28 cellular contexts compared by ENCODE assay signal in genomic region chr2:15618449-15618855, GRCh38.
"Had no signal": no experiment of that assay in that cellular context is flagged by ENCODE, and none has a peak within 500 bp of the region (broad histone marks: within the 10 kb centered on the region; RNA-seq: fewer than 3 reads in every experiment).

No MANE protein-coding gene starts in this region.

- ATAC-seq: activated CD4-positive, alpha-beta T cell treated with anti-CD3 and anti-CD28 coated beads for 36 hours; activated CD8-positive, alpha-beta memory T cell treated with anti-CD3 and anti-CD28 coated beads, Interleukin-2, amount 10 ng/mL, durations not matched to agents 7 days and 5 days; activated CD8-positive, alpha-beta T cell treated with anti-CD3 and anti-CD28 coated beads, Interleukin-2, amount 10 ng/mL, durations not matched to agents 7 days and 5 days; activated naive CD8-positive, alpha-beta T cell treated with anti-CD3 and anti-CD28 coated beads, Interleukin-2, amount 50 U/mL, for 24 hours; body of pancreas had no signal

- H3K4me3 Mint-ChIP-seq: activated CD4-positive, alpha-beta memory T cell treated with anti-CD3 and anti-CD28 coated beads for 36 hours; activated CD4-positive, alpha-beta T cell treated with anti-CD3 and anti-CD28 coated beads for 36 hours; activated CD4-positive, alpha-beta T cell treated with anti-CD3 and anti-CD28 coated beads, Interleukin-2, amount 10 ng/mL, durations not matched to agents 24 days and 14 days; activated CD8-positive, alpha-beta memory T cell treated with anti-CD3 and anti-CD28 coated beads, Interleukin-2, amount 10 ng/mL, durations not matched to agents 7 days and 5 days; activated CD8-positive, alpha-beta T cell treated with anti-CD3 and anti-CD28 coated beads, Interleukin-2, amount 10 ng/mL, durations not matched to agents 7 days and 5 days; activated naive CD4-positive, alpha-beta T cell treated with anti-CD3 and anti-CD28 coated beads for 36 hours; activated naive CD4-positive, alpha-beta T cell treated with anti-CD3 and anti-CD28 coated beads, Interleukin-2, amount 50 U/mL, for 24 hours; activated naive CD8-positive, alpha-beta T cell treated with anti-CD3 and anti-CD28 coated beads for 36 hours; activated naive CD8-positive, alpha-beta T cell treated with anti-CD3 and anti-CD28 coated beads, Interleukin-2, amount 50 U/mL, for 24 hours; activated T-helper 1 cell treated with anti-CD3 and anti-CD28 coated beads, Interleukin-12 subunit alpha, Interleukin-12 subunit beta, Interleukin-2, Interleukin-4 antibody, amounts not matched to agents 30 ng/mL and 10 ng/mL and 1 ng/mL, durations not matched to agents 14 hours and 24 hours and 36 hours; endodermal cell had no signal

- H3K4me3 ChIP-seq: adrenal gland, body of pancreas, colonic mucosa had no signal

- H3K4me1 ChIP-seq: colonic mucosa had no signal

- H3K9me3 Mint-ChIP-seq: activated CD4-positive, alpha-beta memory T cell treated with anti-CD3 and anti-CD28 coated beads for 36 hours; activated naive CD4-positive, alpha-beta T cell treated with anti-CD3 and anti-CD28 coated beads, Interleukin-2, amount 50 U/mL, for 24 hours; activated naive CD8-positive, alpha-beta T cell treated with anti-CD3 and anti-CD28 coated beads for 36 hours had no signal

- H3K27ac ChIP-seq: adrenal gland, body of pancreas, colonic mucosa had no signal

- H3K27me3 ChIP-seq: adrenal gland, body of pancreas, colonic mucosa had no signal

- H3K27me3 Mint-ChIP-seq: activated CD4-positive, alpha-beta memory T cell treated with anti-CD3 and anti-CD28 coated beads for 36 hours; activated CD4-positive, alpha-beta T cell treated with anti-CD3 and anti-CD28 coated beads for 36 hours; activated CD4-positive, alpha-beta T cell treated with anti-CD3 and anti-CD28 coated beads, Interleukin-2, amount 10 ng/mL, durations not matched to agents 24 days and 14 days; activated CD8-positive, alpha-beta memory T cell treated with anti-CD3 and anti-CD28 coated beads, Interleukin-2, amount 10 ng/mL, durations not matched to agents 7 days and 5 days; activated naive CD4-positive, alpha-beta T cell treated with anti-CD3 and anti-CD28 coated beads, Interleukin-2, amount 50 U/mL, for 24 hours; activated naive CD8-positive, alpha-beta T cell treated with anti-CD3 and anti-CD28 coated beads for 36 hours; activated naive CD8-positive, alpha-beta T cell treated with anti-CD3 and anti-CD28 coated beads, Interleukin-2, amount 50 U/mL, for 24 hours had no signal

- DNase-seq: activated CD4-positive, alpha-beta memory T cell treated with anti-CD3 and anti-CD28 coated beads for 36 hours; activated CD4-positive, alpha-beta T cell treated with anti-CD3 and anti-CD28 coated beads for 36 hours; activated CD4-positive, alpha-beta T cell treated with anti-CD3 and anti-CD28 coated beads, Interleukin-2, amount 10 ng/mL, durations not matched to agents 24 days and 14 days; activated CD4-positive, CD25-positive, alpha-beta regulatory T cell; activated CD4-positive, CD25-positive, alpha-beta regulatory T cell treated with anti-CD3 and anti-CD28 coated beads, Interleukin-2, amount 50 U/mL, for 72 hours; activated CD8-positive, alpha-beta memory T cell treated with anti-CD3 and anti-CD28 coated beads, Interleukin-2, amount 10 ng/mL, durations not matched to agents 7 days and 5 days; activated CD8-positive, alpha-beta memory T cell treated with anti-CD3 and anti-CD28 coated beads, Interleukin-2, amount 50 U/mL, for 4 hours; activated CD8-positive, alpha-beta T cell treated with anti-CD3 and anti-CD28 coated beads, Interleukin-2, amount 10 ng/mL, durations not matched to agents 7 days and 5 days; activated effector memory CD4-positive, alpha-beta T cell treated with anti-CD3 and anti-CD28 coated beads, Interleukin-2, amount 50 U/mL, for 16 hours; activated naive CD4-positive, alpha-beta T cell treated with anti-CD3 and anti-CD28 coated beads for 36 hours; activated naive CD8-positive, alpha-beta T cell treated with anti-CD3 and anti-CD28 coated beads for 36 hours; activated naive CD8-positive, alpha-beta T cell treated with anti-CD3 and anti-CD28 coated beads, Interleukin-2, amount 50 U/mL, for 24 hours; activated T-cell treated with anti-CD3 and anti-CD28 coated beads, Interleukin-2, amount 50 U/mL, for 1 hour; activated T-cell treated with anti-CD3 and anti-CD28 coated beads, Interleukin-2, amount 50 U/mL, for 48 hours; adrenal gland; amygdala; aorta; body of pancreas; central memory CD4-positive, alpha-beta T cell; cerebellar nuclear complex; colonic mucosa; effector CD8-positive, alpha-beta T cell; endodermal cell; foreskin fibroblast; T-helper 2 cell had no signal

- H3K27ac Mint-ChIP-seq: activated CD4-positive, alpha-beta memory T cell treated with anti-CD3 and anti-CD28 coated beads for 36 hours; activated CD4-positive, alpha-beta T cell treated with anti-CD3 and anti-CD28 coated beads for 36 hours; activated CD4-positive, alpha-beta T cell treated with anti-CD3 and anti-CD28 coated beads, Interleukin-2, amount 10 ng/mL, durations not matched to agents 24 days and 14 days; activated CD8-positive, alpha-beta memory T cell treated with anti-CD3 and anti-CD28 coated beads, Interleukin-2, amount 10 ng/mL, durations not matched to agents 7 days and 5 days; activated CD8-positive, alpha-beta T cell treated with anti-CD3 and anti-CD28 coated beads, Interleukin-2, amount 10 ng/mL, durations not matched to agents 7 days and 5 days; activated naive CD4-positive, alpha-beta T cell treated with anti-CD3 and anti-CD28 coated beads for 36 hours; activated naive CD4-positive, alpha-beta T cell treated with anti-CD3 and anti-CD28 coated beads, Interleukin-2, amount 50 U/mL, for 24 hours; activated naive CD8-positive, alpha-beta T cell treated with anti-CD3 and anti-CD28 coated beads for 36 hours; activated naive CD8-positive, alpha-beta T cell treated with anti-CD3 and anti-CD28 coated beads, Interleukin-2, amount 50 U/mL, for 24 hours; activated T-helper 1 cell treated with anti-CD3 and anti-CD28 coated beads, Interleukin-12 subunit alpha, Interleukin-12 subunit beta, Interleukin-2, Interleukin-4 antibody, amounts not matched to agents 30 ng/mL and 10 ng/mL and 1 ng/mL, durations not matched to agents 14 hours and 24 hours and 36 hours; activated T-helper 2 cell treated with anti-CD3 and anti-CD28 coated beads, Interferon-gamma antibody, Interleukin-2, Interleukin-4, amounts not matched to agents 10 μg/mL and 5 μg/mL and 100 μg/mL, durations not matched to agents 14 hours and 24 hours and 36 hours; endodermal cell had no signal

- H3K4me1 Mint-ChIP-seq: activated CD4-positive, alpha-beta T cell treated with anti-CD3 and anti-CD28 coated beads, Interleukin-2, amount 10 ng/mL, durations not matched to agents 24 days and 14 days; activated naive CD8-positive, alpha-beta T cell treated with anti-CD3 and anti-CD28 coated beads for 36 hours; activated naive CD8-positive, alpha-beta T cell treated with anti-CD3 and anti-CD28 coated beads, Interleukin-2, amount 50 U/mL, for 24 hours; endodermal cell had no signal

- H3K9me3 ChIP-seq: adrenal gland, body of pancreas, colonic mucosa had no signal
